ENCODE assay signal across 12 cellular contexts in genomic region chrX:125131146-125131545, GRCh38.
DNase-seq lines count a peak whose midpoint lies in the region; ATAC-seq, FAIRE-seq and TF ChIP-seq lines count a peak whose summit lies in the region.
"Had no signal": no experiment of that assay in that cellular context is flagged by ENCODE, and none has a peak within 500 bp of the region (broad histone marks: within the 10 kb centered on the region; RNA-seq: fewer than 3 reads in every experiment).

No MANE protein-coding gene starts in this region.

- intact Hi-C loops in colonic mucosa (cut with DNase I) = no loop called here

- H4K91ac ChIP-seq in H1 (replicated peaks; ENCODE audit: insufficient read length, low read length) = no peak overlapping the region

- no peak overlapping the region for H3K4ac ChIP-seq in H1 (replicated peaks; ENCODE audit: insufficient read length, low read depth, low read length)

- H3K36me3 ChIP-seq in H1 (ENCODE audit: control insufficient read depth in 2 of 4, insufficient read depth in 4 of 4, low read length in 3 of 4) (no peaks in the 10 kb centered on the region), colonic mucosa (no peaks in the 10 kb centered on the region)
- H3K36me3 ChIP-seq: BLaER1 treated with 17β-estradiol and CSF1 and Interleukin-3, amounts not matched to agents 10 nM and 100 nM had no signal

- no peaks in the 10 kb centered on the region for H3K36me3 Mint-ChIP-seq in type B pancreatic cell

- TF ChIP-seq CTCF in H1 (IDR thresholded peaks at IDR 0.05; ENCODE audit: control extremely low read depth in 1 of 3, insufficient read depth in 1 of 3, low read depth in 1 of 3, low read length in 3 of 3) (peak in 2 of 3 experiments; percentile 21 to 26; a peak in 2 of 4 replicates), type B pancreatic cell (conservative IDR thresholded peaks at IDR 0.05) (peak; percentile 64), colonic mucosa (IDR thresholded peaks at IDR 0.05) (no peak)

- H2BK15ac ChIP-seq in H1 (ENCODE audit: low read length) = no peak overlapping the region

- TF ChIP-seq RAD21 in H1 (IDR thresholded peaks at IDR 0.05 in 1 of 2, conservative IDR thresholded peaks at IDR 0.05 in 1 of 2; ENCODE audit: low read depth in 2 of 2, low read length in 2 of 2) = peak; percentile 56 to 63

- H2BK20ac ChIP-seq in H1 (ENCODE audit: low read length) = no peak overlapping the region

- H3K9me3 ChIP-seq in H1 (ENCODE audit: insufficient read depth in 2 of 2, low read depth in 1 of 2, low read length in 1 of 2) (no peaks in the 10 kb centered on the region), colonic mucosa (no peaks in the 10 kb centered on the region)
- H3K9me3 ChIP-seq: BLaER1 treated with 17β-estradiol and CSF1 and Interleukin-3, amounts not matched to agents 10 nM and 100 nM had no signal

- H3K4me1 ChIP-seq in H1 (replicated peaks in 1 of 4; ENCODE audit: control insufficient read depth in 3 of 4, insufficient read depth in 4 of 4, low read length in 3 of 4) (no peaks in the 10 kb centered on the region), colonic mucosa (no peaks in the 10 kb centered on the region)
- H3K4me1 ChIP-seq: BLaER1 treated with 17β-estradiol and CSF1 and Interleukin-3, amounts not matched to agents 10 nM and 100 nM had no signal

- CTCF ChIA-PET in H1 (lab: Charles Lee; ENCODE audit: partially characterized antibody) = interaction anchor here (0.6 to 3.8 kb wide), 16 partner anchors 9 to 844 kb away, joined by 3 to 24 read pairs (median 4); no protein-coding TSS in a partner anchor

- no peak for TF ChIP-seq POLR2A in H1 (IDR thresholded peaks at IDR 0.05; ENCODE audit: control extremely low read depth in 1 of 2, low read depth in 2 of 2, low read length in 2 of 2)

- H4K8ac ChIP-seq in H1 (ENCODE audit: extremely low read depth, insufficient read depth, low read length) = no peak overlapping the region

- no peak overlapping the region for H2AFZ ChIP-seq in H1 (ENCODE audit: low read length)

- no peak overlapping the region for H3K56ac ChIP-seq in H1 (replicated peaks; ENCODE audit: insufficient read length, low read depth, low read length)

- H3K4me3 Mint-ChIP-seq in type B pancreatic cell = no peak overlapping the region
- H3K4me3 Mint-ChIP-seq: dendritic cell treated with granulocyte-macrophage colony-stimulating factor and Interleukin-4, amounts not matched to agents 40 ng/mL and 50 ng/mL, for 4 days had no signal

- no peak for FAIRE-seq in H1 (lab: Jason Lieb, UNC)

- H3K79me1 ChIP-seq in H1 (ENCODE audit: low read depth, low read length) = no peaks in the 10 kb centered on the region

- H3K4me3 ChIP-seq in H1 (ENCODE audit: extremely low read depth in 1 of 4, insufficient read depth in 2 of 4, low read depth in 3 of 4, low read length in 4 of 4) (no peak overlapping the region), colonic mucosa (no peak overlapping the region)
- H3K4me3 ChIP-seq: BLaER1 treated with 17β-estradiol and CSF1 and Interleukin-3, amounts not matched to agents 10 nM and 100 nM had no signal

- no peak overlapping the region for H2BK120ac ChIP-seq in H1 (replicated peaks; ENCODE audit: low read depth, low read length)

- no peaks in the 10 kb centered on the region for H3K4me1 Mint-ChIP-seq in type B pancreatic cell (ENCODE audit: unreplicated experiment)

- peaks cover 4% of the 10 kb centered on the region for H3K27me3 Mint-ChIP-seq in type B pancreatic cell
- H3K27me3 Mint-ChIP-seq: dendritic cell treated with granulocyte-macrophage colony-stimulating factor and Interleukin-4, amounts not matched to agents 40 ng/mL and 50 ng/mL, for 4 days had no signal

- no peak overlapping the region for H3K9ac ChIP-seq in H1 (replicated peaks in 1 of 4; ENCODE audit: extremely low read depth in 1 of 4, low read depth in 3 of 4, low read length in 3 of 4)
- H3K9ac ChIP-seq in colonic mucosa (ENCODE audit: low read depth in 2 of 2, low read length in 2 of 2) = no peak overlapping the region
- H3K9ac ChIP-seq: BLaER1 treated with 17β-estradiol and CSF1 and Interleukin-3, amounts not matched to agents 10 nM and 100 nM had no signal

- H3K79me2 ChIP-seq in H1 (ENCODE audit: control insufficient read depth in 1 of 2, insufficient read depth in 2 of 2, low read length in 2 of 2) = no peaks in the 10 kb centered on the region

- no peak overlapping the region for H3K18ac ChIP-seq in H1 (ENCODE audit: extremely low read depth, low read length)

- TF ChIP-seq EP300 in H1 (IDR thresholded peaks at IDR 0.05; ENCODE audit: borderline replicate concordance in 1 of 2, low read depth in 2 of 2, low read length in 2 of 2) = no peak

- no peak overlapping the region for H3K27ac Mint-ChIP-seq in type B pancreatic cell
- H3K27ac Mint-ChIP-seq: dendritic cell treated with granulocyte-macrophage colony-stimulating factor and Interleukin-4, amounts not matched to agents 40 ng/mL and 50 ng/mL, for 4 days had no signal

- H2AK5ac ChIP-seq in H1 (ENCODE audit: low read depth, low read length) = no peak overlapping the region

- no peaks in the 10 kb centered on the region for H3K23me2 ChIP-seq in H1 (ENCODE audit: low read depth, low read length)

- no peak overlapping the region for H3K14ac ChIP-seq in H1 (ENCODE audit: insufficient read length)

- no peak for ATAC-seq in GM19324 (IDR thresholded peaks at IDR 0.05; ENCODE audit: low FRiP score, unreplicated experiment)
- no peak for ATAC-seq in HG02884 (IDR thresholded peaks at IDR 0.05; ENCODE audit: unreplicated experiment)

- DNase-seq in SKM-1 (lab: John Stamatoyannopoulos, UW; ENCODE audit: unreplicated experiment) (peak; percentile 0), SKM-1 treated with dmso at 0.1 percent for 144 hours (lab: John Stamatoyannopoulos, UW; ENCODE audit: unreplicated experiment) (no peak), NCI-H446 treated with DMSO at 0.1 percent for 48 hours (lab: John Stamatoyannopoulos, UW) (peak; percentile 69), H1 (ENCODE audit: low read depth in 1 of 2, low spot score in 2 of 2) (no peak), type B pancreatic cell (ENCODE audit: extremely low spot score, unreplicated experiment) (no peak), colonic mucosa (no peak)
- DNase-seq: activated T-cell treated with anti-CD3 and anti-CD28 coated beads, Interleukin-2, amount 50 U/mL, for 48 hours; KG1 had no signal

- no peak overlapping the region for H3K27ac ChIP-seq in H1 (ENCODE audit: low read depth, low read length)
- no peak overlapping the region for H3K27ac ChIP-seq in colonic mucosa
- H3K27ac ChIP-seq: BLaER1 treated with 17β-estradiol and CSF1 and Interleukin-3, amounts not matched to agents 10 nM and 100 nM had no signal

- no peak overlapping the region for H4K5ac ChIP-seq in H1 (ENCODE audit: insufficient read length, low read depth, low read length)

- no peak overlapping the region for H2BK5ac ChIP-seq in H1 (ENCODE audit: low read depth, low read length)

- H3K27me3 ChIP-seq in H1 (replicated peaks in 1 of 4; ENCODE audit: control insufficient read depth in 3 of 4, extremely low read depth in 1 of 4, insufficient read depth in 3 of 4, low read length in 3 of 4) (no peaks in the 10 kb centered on the region), colonic mucosa (no peaks in the 10 kb centered on the region)

- H3K9me3 Mint-ChIP-seq in type B pancreatic cell = no peaks in the 10 kb centered on the region
- H3K9me3 Mint-ChIP-seq: dendritic cell treated with granulocyte-macrophage colony-stimulating factor and Interleukin-4, amounts not matched to agents 40 ng/mL and 50 ng/mL, for 4 days had no signal

- H3K23ac ChIP-seq in H1 (ENCODE audit: insufficient read length) = no peak overlapping the region

- H3K4me2 ChIP-seq in H1 (ENCODE audit: insufficient read depth in 1 of 2, low read depth in 2 of 2, low read length in 2 of 2) = no peak overlapping the region
- H3K4me2 ChIP-seq: BLaER1 treated with 17β-estradiol and CSF1 and Interleukin-3, amounts not matched to agents 10 nM and 100 nM had no signal

- no peak overlapping the region for H2BK12ac ChIP-seq in H1 (ENCODE audit: low read depth, low read length)

- POLR2A ChIA-PET in H1 (lab: Charles Lee; ENCODE audit: partially characterized antibody) = no interaction called here

- H4K20me1 ChIP-seq in H1 (replicated peaks in 1 of 2; ENCODE audit: control insufficient read depth in 1 of 2, insufficient read depth in 2 of 2, low read length in 2 of 2) = no peaks in the 10 kb centered on the region
- H4K20me1 ChIP-seq: BLaER1 treated with 17β-estradiol and CSF1 and Interleukin-3, amounts not matched to agents 10 nM and 100 nM had no signal

TF ChIP-seq in H1, 55 proteins besides CTCF, POLR2A, EP300 and RAD21:
- TF ChIP-seq SUZ12 (IDR thresholded peaks at IDR 0.05; ENCODE audit: low read length) = no peak
- no peak for TF ChIP-seq ZNF274 (IDR thresholded peaks at IDR 0.05; ENCODE audit: borderline replicate concordance, extremely low read depth, low read length)
- no peak for TF ChIP-seq EZH2 (IDR thresholded peaks at IDR 0.05; ENCODE audit: low read depth, low read length, severe bottlenecking)
- no peak for TF ChIP-seq BCL11A (IDR thresholded peaks at IDR 0.05; ENCODE audit: low read depth in 2 of 2, low read length in 2 of 2)
- no peak for TF ChIP-seq YY1 (IDR thresholded peaks at IDR 0.05; ENCODE audit: low read depth, low read length)
- no peak for TF ChIP-seq TCF12 (IDR thresholded peaks at IDR 0.05; ENCODE audit: low read depth, low read length)
- TF ChIP-seq GABPA (IDR thresholded peaks at IDR 0.05; ENCODE audit: borderline replicate concordance, insufficient read depth, low read length) = no peak
- TF ChIP-seq USF2 (IDR thresholded peaks at IDR 0.05; ENCODE audit: low read length) = no peak
- no peak for TF ChIP-seq HDAC6 (IDR thresholded peaks at IDR 0.05; ENCODE audit: low read depth, low read length)
- no peak for TF ChIP-seq NANOG (IDR thresholded peaks at IDR 0.05; ENCODE audit: insufficient read depth, low read depth, low read length, poor library complexity, severe bottlenecking)
TF ChIP-seq in H1: peak in this region for 0.

Comparison
In these comparisons a context has a peak if more than half of its experiments do, and no peak if none do; other contexts are left out.
1. DNase-seq: peak in SKM-1 (single experiment) and NCI-H446 treated with DMSO at 0.1 percent for 48 hours (single experiment); none in SKM-1 treated with dmso at 0.1 percent for 144 hours (single experiment), H1 (0 of 2), type B pancreatic cell (single experiment) and colonic mucosa (single experiment).